In the genomic region with DNA sequence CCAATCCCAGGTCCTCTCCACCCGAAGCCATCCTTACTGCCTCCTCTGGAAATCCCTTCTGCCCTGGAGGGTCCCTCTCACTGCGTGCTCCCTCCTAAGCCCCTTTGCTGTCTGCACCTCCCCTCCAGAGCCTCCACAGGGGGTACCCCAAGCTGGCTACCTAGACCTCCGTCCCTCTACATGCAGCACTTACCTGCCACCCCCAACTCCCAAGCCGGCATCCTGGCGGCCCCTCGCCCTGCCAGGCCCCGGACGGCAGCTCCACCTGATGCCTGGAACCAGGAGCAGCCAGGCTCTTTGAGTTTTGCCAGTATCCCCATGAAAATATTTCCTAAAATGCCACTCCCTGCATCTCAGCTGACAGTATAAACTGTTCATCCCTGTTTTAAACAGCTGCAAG, we compare ENCODE assay signal across 29 cellular contexts.
"Had no signal": no experiment of that assay in that cellular context is flagged by ENCODE, and none has a peak within 500 bp of the region (broad histone marks: within the 10 kb centered on the region; RNA-seq: fewer than 3 reads in every experiment).

No MANE protein-coding gene starts in this region.

- H3K4me3 ChIP-seq: colonic mucosa, esophagus muscularis mucosa, gastroesophageal sphincter, heart right ventricle, left ventricle myocardium inferior, lower lobe of right lung, pancreas, right lobe of liver, suprapubic skin, transverse colon, upper lobe of right lung, uterus had no signal

- ATAC-seq: foreskin keratinocyte; gastroesophageal sphincter; heart right ventricle; left colon; lower lobe of right lung; natural killer cell treated with Interleukin-12 subunit alpha and Interleukin-12 subunit beta and Interleukin-15 and Interleukin-18, amount 100 ng/mL, for 72 hours; pancreas; right lobe of liver; stimulated activated naive CD8-positive, alpha-beta T cell treated with anti-CD3 and anti-CD28 coated beads, Interleukin-15, amount 100 ng/mL, for 72 hours; upper lobe of right lung had no signal

- H3K27me3 ChIP-seq: colonic mucosa, esophagus muscularis mucosa, foreskin keratinocyte, gastroesophageal sphincter, heart right ventricle, pancreas, right lobe of liver, suprapubic skin, transverse colon, upper lobe of right lung, uterus had no signal

- H3K36me3 ChIP-seq: colonic mucosa, heart right ventricle, left ventricle myocardium inferior, lower lobe of right lung, neutrophil, pancreas, right lobe of liver, suprapubic skin, transverse colon, upper lobe of right lung, uterus had no signal

- DNase-seq: colonic mucosa; effector CD8-positive, alpha-beta T cell; foreskin keratinocyte; glutamatergic neuron; heart right ventricle; hippocampal formation; islet precursor cell; kidney glomerular epithelial cell; left colon; left ventricle myocardium inferior; lower lobe of right lung; naive B cell; pancreas; right lobe of liver; small intestine; stimulated activated CD4-positive, alpha-beta T cell treated with anti-CD3 and anti-CD28 coated beads, Interleukin-12 subunit alpha, Interleukin-12 subunit beta, amount 100 ng/mL, for 4 hours; stimulated activated CD4-positive, alpha-beta T cell treated with anti-CD3 and anti-CD28 coated beads, Interleukin-1b, Interleukin-23, amount 100 ng/mL, for 48 hours; stimulated activated CD4-positive, alpha-beta T cell treated with anti-CD3 and anti-CD28 coated beads, Interleukin-4, amount 100 ng/mL, for 1 hour; stimulated activated CD8-positive, alpha-beta memory T cell treated with anti-CD3 and anti-CD28 coated beads, Interleukin-4, amount 100 ng/mL, for 48 hours; stimulated activated naive CD4-positive, alpha-beta T cell; stimulated activated naive CD8-positive, alpha-beta T cell treated with anti-CD3 and anti-CD28 coated beads, Interleukin-15, amount 100 ng/mL, for 72 hours; transverse colon; upper lobe of right lung; uterus had no signal

- H3K4me1 ChIP-seq: colonic mucosa, foreskin keratinocyte had no signal

- H3K27ac ChIP-seq: colonic mucosa, esophagus muscularis mucosa, foreskin keratinocyte, gastroesophageal sphincter, heart right ventricle, left ventricle myocardium inferior, lower lobe of right lung, neutrophil, pancreas, right lobe of liver, suprapubic skin, transverse colon, upper lobe of right lung, uterus had no signal

- H3K9me3 ChIP-seq: colonic mucosa, esophagus muscularis mucosa, gastroesophageal sphincter, heart right ventricle, left ventricle myocardium inferior, lower lobe of right lung, neutrophil, pancreas, right lobe of liver, suprapubic skin, transverse colon, upper lobe of right lung, uterus had no signal
